ENCODE assay signal across 12 cellular contexts in the genomic region with DNA sequence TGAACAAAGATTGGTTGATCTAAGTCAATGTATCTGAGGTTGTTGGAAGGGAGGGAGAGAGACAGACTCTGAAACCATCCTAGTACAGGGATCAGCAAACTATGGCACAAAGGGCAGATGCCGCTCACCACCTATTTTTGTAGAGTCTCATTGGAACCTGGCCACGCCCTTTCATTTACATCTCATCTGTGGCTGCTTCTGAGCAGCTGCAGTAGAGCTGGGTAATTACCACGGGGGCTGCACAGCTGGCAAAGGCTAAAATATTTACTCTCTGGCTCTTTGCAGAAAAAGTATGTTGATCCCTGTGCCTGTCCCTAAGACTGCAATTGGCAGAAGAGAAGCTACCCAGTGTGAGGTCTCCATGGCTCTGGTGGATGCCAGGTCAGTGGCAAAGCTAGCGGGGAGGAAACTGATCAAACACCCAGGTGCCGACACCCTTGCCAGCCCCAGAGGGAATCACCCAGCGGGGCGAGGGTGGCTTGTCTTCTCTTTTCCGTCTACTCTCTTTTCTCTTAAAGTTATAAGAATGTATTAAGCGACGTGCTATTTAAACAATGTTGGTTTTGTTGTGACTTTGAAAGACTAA. TPM values are rescaled to one million over a fixed set of nuclear protein-coding genes. Genes with fewer than 3 reads are reported as not detected.
DNase-seq lines count a peak whose midpoint lies in the region; ATAC-seq and TF ChIP-seq lines count a peak whose summit lies in the region.
"Had no signal": no experiment of that assay in that cellular context is flagged by ENCODE, and none has a peak within 500 bp of the region (broad histone marks: within the 10 kb centered on the region; RNA-seq: fewer than 3 reads in every experiment).

No MANE protein-coding gene starts in this region.

- no peak for TF ChIP-seq CTCF in activated CD8-positive, alpha-beta T cell treated with anti-CD3 and anti-CD28 coated beads for 36 hours (IDR thresholded peaks at IDR 0.05)
- no peak for TF ChIP-seq CTCF in Peyer's patch (IDR thresholded peaks at IDR 0.05)
- TF ChIP-seq CTCF in glutamatergic neuron (IDR thresholded peaks at IDR 0.05; ENCODE audit: partially characterized antibody, unreplicated experiment): no peak
- TF ChIP-seq CTCF in transverse colon (IDR thresholded peaks at IDR 0.05): no peak

- H3K9me3 Mint-ChIP-seq in activated CD8-positive, alpha-beta T cell treated with anti-CD3 and anti-CD28 coated beads for 36 hours: no peaks in the 10 kb centered on the region
- no peaks in the 10 kb centered on the region for H3K9me3 Mint-ChIP-seq in activated CD8-positive, alpha-beta T cell treated with anti-CD3 and anti-CD28 coated beads, Interleukin-2, amount 10 ng/mL, durations not matched to agents 7 days and 5 days (ENCODE audit: insufficient read depth)
- H3K9me3 Mint-ChIP-seq in glutamatergic neuron (ENCODE audit: unreplicated experiment): peaks cover 7% of the 10 kb centered on the region
- H3K9me3 Mint-ChIP-seq: H9 had no signal

- H3K36me3 ChIP-seq in Peyer's patch (no peaks in the 10 kb centered on the region), transverse colon (no peaks in the 10 kb centered on the region)
- H3K36me3 ChIP-seq: BE2C had no signal

- H3K4me3 ChIP-seq in Peyer's patch (peak overlapping the region in 1 of 4 donors; percentile 4), transverse colon (no peak overlapping the region)

- in situ Hi-C loops in transverse colon (cut with MboI; ENCODE audit: low pct_ligation_motif_present in 1 of 4, low pct_unique_long_range_greater_than_20kb in 1 of 4, low sequenced_read_pairs in 3 of 4) (no loop called here), ACHN (cut with HindIII; ENCODE audit: low pct_ligation_motif_present, low pct_unique_long_range_greater_than_20kb, low sequenced_read_pairs) (no loop called here)

- H3K4me3 Mint-ChIP-seq in activated CD8-positive, alpha-beta T cell treated with anti-CD3 and anti-CD28 coated beads for 36 hours: no peak overlapping the region
- no peak overlapping the region for H3K4me3 Mint-ChIP-seq in activated CD8-positive, alpha-beta T cell treated with anti-CD3 and anti-CD28 coated beads, Interleukin-2, amount 10 ng/mL, durations not matched to agents 7 days and 5 days
- no peak overlapping the region for H3K4me3 Mint-ChIP-seq in glutamatergic neuron (ENCODE audit: unreplicated experiment)
- H3K4me3 Mint-ChIP-seq: H9 had no signal

- no peak for TF ChIP-seq EP300 in transverse colon (IDR thresholded peaks at IDR 0.05; ENCODE audit: low read depth)

- POLR2A ChIA-PET in activated CD8-positive, alpha-beta T cell treated with anti-CD3 and anti-CD28 coated beads for 36 hours (lab: Charles Lee): no interaction called here
- POLR2A ChIA-PET in activated CD8-positive, alpha-beta T cell treated with anti-CD3 and anti-CD28 coated beads, Interleukin-2, amount 10 ng/mL, durations not matched to agents 7 days and 5 days (lab: Charles Lee): no interaction called here

- H3K27ac ChIP-seq in Peyer's patch (peak overlapping the region in 3 of 4 donors; percentile 30 to 79 (median 67)), transverse colon (peak overlapping the region; percentile 53 to 75 (median 62))

- DNase-seq in activated CD8-positive, alpha-beta T cell treated with anti-CD3 and anti-CD28 coated beads for 36 hours: no peak
- no peak for DNase-seq in activated CD8-positive, alpha-beta T cell treated with anti-CD3 and anti-CD28 coated beads, Interleukin-2, amount 10 ng/mL, durations not matched to agents 7 days and 5 days
- DNase-seq in Peyer's patch (peak in 1 of 3 donors; percentile 51), glutamatergic neuron (no peak), transverse colon (no peak), ACHN (no peak)
- DNase-seq: aorta, BE2C, H9, NCI-H510A treated with DMSO at 0.1 percent for 48 hours had no signal

- 69 to 72% methylated on average over 2 to 10 of the region's 10 CpGs for WGBS in transverse colon (ENCODE audit: low coverage in 1 of 2), 2 donors

- peak overlapping the region; percentile 25 for H3K27ac Mint-ChIP-seq in activated CD8-positive, alpha-beta T cell treated with anti-CD3 and anti-CD28 coated beads for 36 hours
- no peak overlapping the region for H3K27ac Mint-ChIP-seq in activated CD8-positive, alpha-beta T cell treated with anti-CD3 and anti-CD28 coated beads, Interleukin-2, amount 10 ng/mL, durations not matched to agents 7 days and 5 days
- H3K27ac Mint-ChIP-seq in glutamatergic neuron (ENCODE audit: unreplicated experiment): peak overlapping the region; percentile 17
- H3K27ac Mint-ChIP-seq: H9 had no signal

- H3K36me3 Mint-ChIP-seq in activated CD8-positive, alpha-beta T cell treated with anti-CD3 and anti-CD28 coated beads for 36 hours (ENCODE audit: low read depth): no peaks in the 10 kb centered on the region
- no peaks in the 10 kb centered on the region for H3K36me3 Mint-ChIP-seq in activated CD8-positive, alpha-beta T cell treated with anti-CD3 and anti-CD28 coated beads, Interleukin-2, amount 10 ng/mL, durations not matched to agents 7 days and 5 days (ENCODE audit: low read depth)
- H3K36me3 Mint-ChIP-seq in glutamatergic neuron (ENCODE audit: unreplicated experiment): no peaks in the 10 kb centered on the region

- H3K27me3 Mint-ChIP-seq in activated CD8-positive, alpha-beta T cell treated with anti-CD3 and anti-CD28 coated beads for 36 hours: no peaks in the 10 kb centered on the region
- no peaks in the 10 kb centered on the region for H3K27me3 Mint-ChIP-seq in activated CD8-positive, alpha-beta T cell treated with anti-CD3 and anti-CD28 coated beads, Interleukin-2, amount 10 ng/mL, durations not matched to agents 7 days and 5 days (ENCODE audit: low read depth)
- H3K27me3 Mint-ChIP-seq in glutamatergic neuron (ENCODE audit: unreplicated experiment): peaks cover 7% of the 10 kb centered on the region

- no peaks in the 10 kb centered on the region for H3K9me3 ChIP-seq in Peyer's patch
- H3K9me3 ChIP-seq in transverse colon: no peaks in the 10 kb centered on the region
- H3K9me3 ChIP-seq: BE2C had no signal

- intact Hi-C loops in activated CD8-positive, alpha-beta T cell treated with anti-CD3 and anti-CD28 coated beads for 36 hours (cut with micrococcal nuclease): no loop called here
- intact Hi-C loops in transverse colon (cut with DNase I; ENCODE audit: low total_unique reads): loop anchor here (5.0 kb wide), 1 partner anchor 33 kb away; no protein-coding TSS in a partner anchor

- H3K27me3 ChIP-seq in Peyer's patch: no peaks in the 10 kb centered on the region
- no peaks in the 10 kb centered on the region for H3K27me3 ChIP-seq in transverse colon
- H3K27me3 ChIP-seq: BE2C had no signal

- no peak for ATAC-seq in activated CD8-positive, alpha-beta T cell treated with anti-CD3 and anti-CD28 coated beads for 36 hours
- ATAC-seq in activated CD8-positive, alpha-beta T cell treated with anti-CD3 and anti-CD28 coated beads, Interleukin-2, amount 10 ng/mL, durations not matched to agents 7 days and 5 days: no peak
- ATAC-seq in GM19351 (IDR thresholded peaks at IDR 0.05; ENCODE audit: unreplicated experiment): no peak
- no peak for ATAC-seq in HG02623 (IDR thresholded peaks at IDR 0.05; ENCODE audit: unreplicated experiment)

- peaks cover 29% of the 10 kb centered on the region for H3K4me1 Mint-ChIP-seq in activated CD8-positive, alpha-beta T cell treated with anti-CD3 and anti-CD28 coated beads for 36 hours (ENCODE audit: low read depth)
- H3K4me1 Mint-ChIP-seq in activated CD8-positive, alpha-beta T cell treated with anti-CD3 and anti-CD28 coated beads, Interleukin-2, amount 10 ng/mL, durations not matched to agents 7 days and 5 days (ENCODE audit: low read depth): peaks cover 37% of the 10 kb centered on the region
- peaks cover 30% of the 10 kb centered on the region for H3K4me1 Mint-ChIP-seq in glutamatergic neuron (ENCODE audit: low read depth, unreplicated experiment)

- CTCF ChIA-PET in activated CD8-positive, alpha-beta T cell treated with anti-CD3 and anti-CD28 coated beads for 36 hours (lab: Charles Lee): interaction anchor here (3.0 kb wide), 1 partner anchor 23 kb away, joined by 12 read pairs; no protein-coding TSS in a partner anchor
- CTCF ChIA-PET in activated CD8-positive, alpha-beta T cell treated with anti-CD3 and anti-CD28 coated beads, Interleukin-2, amount 10 ng/mL, durations not matched to agents 7 days and 5 days (lab: Charles Lee): interaction anchor here (2.6 kb wide), 1 partner anchor 23 kb away, joined by 13 read pairs; no protein-coding TSS in a partner anchor

- H3K4me1 ChIP-seq in Peyer's patch (peaks cover 0 to 41% (median 10%) of the 10 kb centered on the region in 4 donors), transverse colon (peaks cover 16 to 73% (median 45%) of the 10 kb centered on the region in 4 donors)

- TF ChIP-seq POLR2A in Peyer's patch (IDR thresholded peaks at IDR 0.05) (no peak), transverse colon (IDR thresholded peaks at IDR 0.05) (no peak)

RNA-seq across cellular contexts. Expression of gene CEP295NL, which starts 14.0 kb away (rescaled TPM):
- total RNA-seq in activated CD8-positive, alpha-beta T cell treated with anti-CD3 and anti-CD28 coated beads for 36 hours: under 1 TPM in 1 of 2 experiments, not detected in 1; 0.18 TPM
- total RNA-seq in activated CD8-positive, alpha-beta T cell treated with anti-CD3 and anti-CD28 coated beads, Interleukin-2, amount 10 ng/mL, durations not matched to agents 7 days and 5 days: under 1 TPM in 1 of 2 experiments, not detected in 1; 0.26 TPM
- total RNA-seq in Peyer's patch (10 to 100 TPM in 2 of 4 donors, 1 to 10 TPM in 2; 1.1 to 45.4 (median 9.1) TPM), glutamatergic neuron (ENCODE audit: unreplicated experiment) (6.4 TPM), transverse colon (1 to 10 TPM; 1.8 to 3.0 (median 2.5) TPM)

RNA-seq across cellular contexts. Expression of gene TIMP2, which starts 36.2 kb away (rescaled TPM):
- 1 to 10 TPM; 2.4 to 2.5 TPM for total RNA-seq in activated CD8-positive, alpha-beta T cell treated with anti-CD3 and anti-CD28 coated beads for 36 hours
- total RNA-seq in activated CD8-positive, alpha-beta T cell treated with anti-CD3 and anti-CD28 coated beads, Interleukin-2, amount 10 ng/mL, durations not matched to agents 7 days and 5 days: 1 to 10 TPM; 3.6 to 3.8 TPM
- 10 to 100 TPM; 27.2 to 73.2 (median 45.0) TPM for total RNA-seq in Peyer's patch
- total RNA-seq in glutamatergic neuron (ENCODE audit: unreplicated experiment): 121 TPM
- 10 to 100 TPM; 32.2 to 70.7 (median 54.6) TPM for total RNA-seq in transverse colon

RNA-seq across cellular contexts. Expression of gene USP36, which starts 48.4 kb away (rescaled TPM):
- 10 to 100 TPM; 86.3 to 93.2 TPM for total RNA-seq in activated CD8-positive, alpha-beta T cell treated with anti-CD3 and anti-CD28 coated beads for 36 hours
- total RNA-seq in activated CD8-positive, alpha-beta T cell treated with anti-CD3 and anti-CD28 coated beads, Interleukin-2, amount 10 ng/mL, durations not matched to agents 7 days and 5 days: 10 to 100 TPM; 67.5 TPM
- total RNA-seq in Peyer's patch: 100 to 1,000 TPM in 1 of 4 donors, 10 to 100 TPM in 3; 20.7 to 130 (median 59.9) TPM
- total RNA-seq in glutamatergic neuron (ENCODE audit: unreplicated experiment): 45.3 TPM
- 10 to 100 TPM; 28.5 to 96.5 (median 63.5) TPM for total RNA-seq in transverse colon

Comparison
In these comparisons a context has a peak if more than half of its experiments do, and no peak if none do; other contexts are left out.
1. RNA of gene TIMP2, which starts 36.2 kb away (total RNA-seq): 121 TPM in glutamatergic neuron (single experiment), 32.2 to 70.7 TPM in transverse colon and 27.2 to 73.2 TPM in Peyer's patch; 3.6 to 3.8 TPM in activated CD8-positive, alpha-beta T cell treated with anti-CD3 and anti-CD28 coated beads, Interleukin-2, amount 10 ng/mL, durations not matched to agents 7 days and 5 days and 2.4 to 2.5 TPM in activated CD8-positive, alpha-beta T cell treated with anti-CD3 and anti-CD28 coated beads for 36 hours; every median in the first group is over 4 times any median in the second.